8 cellular contexts compared by ENCODE assay signal in genomic region chr2:70086278-70086837, GRCh38.
A peak's percentile ranks its signal among the peaks of the same experiment; 100 is the strongest.
DNase-seq lines count a peak whose midpoint lies in the region; ATAC-seq and TF ChIP-seq lines count a peak whose summit lies in the region.

No MANE protein-coding gene starts in this region.

- DNase-seq in GM12864 (ENCODE audit: low read depth) (peak; percentile 87), NCI-H128 (lab: John Stamatoyannopoulos, UW; ENCODE audit: unreplicated experiment) (peak; percentile 64), T-helper 9 cell (peak; percentile 59), astrocyte of the cerebellum (ENCODE audit: low read depth) (peak; percentile 63), hippocampal formation (lab: John Stamatoyannopoulos, UW) (peak; percentile 75 to 76), retina (peak; percentile 98), GM19238 (ENCODE audit: insufficient read length, low spot score) (no peak)

- no peak for TF ChIP-seq CTCF in GM12864 (IDR thresholded peaks at IDR 0.05; ENCODE audit: low read depth, low read length, missing control alignments)
- no peak for TF ChIP-seq CTCF in astrocyte of the cerebellum (IDR thresholded peaks at IDR 0.05; ENCODE audit: low read depth, low read length, missing control alignments)

- peak; percentile 36 for ATAC-seq in HG02642 (IDR thresholded peaks at IDR 0.05; ENCODE audit: poor library complexity, unreplicated experiment)

- H3K4me3 ChIP-seq in GM12864 (ENCODE audit: low read depth, low read length), result peak overlapping the region; percentile 78
- peak overlapping the region; percentile 82 for H3K4me3 ChIP-seq in astrocyte of the cerebellum (ENCODE audit: low read depth, low read length)

- in situ Hi-C loops in astrocyte of the cerebellum (cut with HindIII; ENCODE audit: low sequenced_read_pairs), result loop anchor here (5.0 kb wide), 1 partner anchor 169 kb away; the partner anchor contains the start of gene MXD1
